In genomic region chr5:135230326-135230925, GRCh38 we compare ENCODE assay signal across 11 cellular contexts.
DNase-seq lines count a peak whose midpoint lies in the region; ATAC-seq and TF ChIP-seq lines count a peak whose summit lies in the region.
"Had no signal": no experiment of that assay in that cellular context is flagged by ENCODE, and none has a peak within 500 bp of the region (broad histone marks: within the 10 kb centered on the region; RNA-seq: fewer than 3 reads in every experiment).

No MANE protein-coding gene starts in this region.

- no peak for ATAC-seq in activated naive CD4-positive, alpha-beta T cell treated with anti-CD3 and anti-CD28 coated beads, Interleukin-2, amount 50 U/mL, for 72 hours

- no peaks in the 10 kb centered on the region for H3K36me3 Mint-ChIP-seq in activated naive CD4-positive, alpha-beta T cell treated with anti-CD3 and anti-CD28 coated beads, Interleukin-2, amount 50 U/mL, for 72 hours
- H3K36me3 Mint-ChIP-seq: naive B cell had no signal

- no peak overlapping the region for H3K4me3 ChIP-seq in esophagus squamous epithelium

- 20 to 32% methylated on average over 1 to 5 of the region's 12 CpGs for WGBS in esophagus squamous epithelium, 2 donors

- no peaks in the 10 kb centered on the region for H3K9me3 Mint-ChIP-seq in activated naive CD4-positive, alpha-beta T cell treated with anti-CD3 and anti-CD28 coated beads, Interleukin-2, amount 50 U/mL, for 72 hours

- H3K4me1 ChIP-seq in esophagus squamous epithelium = peaks cover 38 to 96% (median 70%) of the 10 kb centered on the region in 3 donors

- H3K9me3 ChIP-seq in esophagus squamous epithelium = no peaks in the 10 kb centered on the region

- no peak overlapping the region for H3K27ac Mint-ChIP-seq in activated naive CD4-positive, alpha-beta T cell treated with anti-CD3 and anti-CD28 coated beads, Interleukin-2, amount 50 U/mL, for 72 hours
- H3K27ac Mint-ChIP-seq: naive B cell had no signal

- H3K27ac ChIP-seq in esophagus squamous epithelium = peak overlapping the region; percentile 86 to 90 (median 88)

- TF ChIP-seq CTCF in esophagus squamous epithelium (IDR thresholded peaks at IDR 0.05) = no peak

- no peaks in the 10 kb centered on the region for H3K36me3 ChIP-seq in esophagus squamous epithelium

- intact Hi-C loops in esophagus squamous epithelium (cut with DNase I) = no loop called here

- H3K27me3 ChIP-seq in esophagus squamous epithelium = no peaks in the 10 kb centered on the region

- DNase-seq in Daoy (ENCODE audit: low read depth) (peak; percentile 82), OCI-M1 (lab: John Stamatoyannopoulos, UW) (peak; percentile 8), esophagus squamous epithelium (lab: John Stamatoyannopoulos, UW) (no peak), occipital lobe (lab: John Stamatoyannopoulos, UW) (peak; percentile 44), NCI-H510A treated with DMSO at 0.1 percent for 48 hours (lab: John Stamatoyannopoulos, UW) (no peak), GM19238 (ENCODE audit: insufficient read length, low spot score) (no peak), T1000 (lab: John Stamatoyannopoulos, UW) (no peak)
- DNase-seq in activated naive CD4-positive, alpha-beta T cell treated with anti-CD3 and anti-CD28 coated beads, Interleukin-2, amount 50 U/mL, for 72 hours (ENCODE audit: low spot score in 2 of 2) = no peak
- DNase-seq: DND-41; naive B cell; stimulated activated naive CD4-positive, alpha-beta T cell treated with Interleukin-2 at 50 U/mL for 16 hours had no signal

- TF ChIP-seq POLR2A in esophagus squamous epithelium (IDR thresholded peaks at IDR 0.05) = no peak

Comparison
In these comparisons a context has a peak if more than half of its experiments do, and no peak if none do; other contexts are left out.
1. DNase-seq: peak in Daoy (single experiment), OCI-M1 (single experiment) and occipital lobe (single experiment); none in esophagus squamous epithelium (single experiment), activated naive CD4-positive, alpha-beta T cell treated with anti-CD3 and anti-CD28 coated beads, Interleukin-2, amount 50 U/mL, for 72 hours (0 of 2), NCI-H510A treated with DMSO at 0.1 percent for 48 hours (single experiment), GM19238 (single experiment) and T1000 (single experiment).